Comparison of ENCODE assay signal across 1 cellular context in the genomic region with DNA sequence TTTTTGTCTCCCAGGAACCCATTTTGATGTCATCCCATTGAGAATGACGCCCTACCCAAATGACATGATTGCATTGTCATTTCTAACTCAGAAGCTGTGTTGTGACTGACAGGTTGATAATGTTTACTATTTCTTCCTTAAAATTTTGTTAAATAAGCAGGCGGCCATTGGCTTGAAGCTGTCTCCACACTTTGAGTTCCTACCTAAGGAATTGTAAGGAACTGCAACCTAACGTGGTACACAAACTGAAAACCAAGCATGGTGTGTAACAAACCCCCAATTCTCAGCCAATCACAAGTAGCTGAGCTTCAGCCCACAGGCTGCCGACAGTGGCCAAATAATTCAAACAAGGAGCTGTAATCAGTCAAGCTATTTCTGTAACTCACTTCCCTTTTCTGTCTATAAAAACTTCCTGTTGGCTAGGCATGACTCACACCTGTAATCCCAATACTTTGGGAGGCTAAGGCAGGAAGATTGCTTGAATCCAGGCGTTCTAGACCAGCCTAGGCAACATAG.
A peak's percentile ranks its signal among the peaks of the same experiment; 100 is the strongest.
TF ChIP-seq lines count a peak whose summit lies in the region.

No MANE protein-coding gene starts in this region.

TF ChIP-seq in endothelial cell of umbilical vein, 7 proteins besides CTCF, POLR2A, EP300 and RAD21 (continued from another document):
- TF ChIP-seq, protein P1, sequence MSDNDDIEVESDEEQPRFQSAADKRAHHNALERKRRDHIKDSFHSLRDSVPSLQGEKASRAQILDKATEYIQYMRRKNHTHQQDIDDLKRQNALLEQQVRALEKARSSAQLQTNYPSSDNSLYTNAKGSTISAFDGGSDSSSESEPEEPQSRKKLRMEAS (IDR thresholded peaks at IDR 0.05; ENCODE audit: insufficient read depth, insufficient read length): no peak
- peak; percentile 86 for TF ChIP-seq JUN (IDR thresholded peaks at IDR 0.05; ENCODE audit: borderline replicate concordance, insufficient read depth, insufficient read length, low read depth)
- peak; percentile 71 for TF ChIP-seq POLR2AphosphoS5 (IDR thresholded peaks at IDR 0.05; ENCODE audit: insufficient read depth, low read depth, low read length)
